ENCODE assay signal across 1 cellular context in genomic region chr18:12640881-12641200, GRCh38.
TF ChIP-seq lines count a peak whose summit lies in the region.

No MANE protein-coding gene starts in this region.

TF ChIP-seq in A549, 52 proteins besides CTCF, POLR2A, EP300 and RAD21 (continued from another document):
- TF ChIP-seq E2F6 (IDR thresholded peaks at IDR 0.05; ENCODE audit: borderline replicate concordance, low read depth) (no peak), GATA3 (IDR thresholded peaks at IDR 0.05; ENCODE audit: borderline replicate concordance) (no peak), SREBF2 (IDR thresholded peaks at IDR 0.05) (no peak)
TF ChIP-seq in A549: peak in this region for 0.
